Comparison of ENCODE assay signal across 1 cellular context in genomic region chr20:49046087-49046900, GRCh38.
A peak's percentile ranks its signal among the peaks of the same experiment; 100 is the strongest.
TF ChIP-seq lines count a peak whose summit lies in the region.

Gene CSE1L, plus strand, starts transcription at chr20:49046312. Its CDS starts 12,152 bp downstream, at chr20:49058464.

TF ChIP-seq in HepG2, 621 proteins besides CTCF, POLR2A, EP300 and RAD21 (continued from another document and continues in another):
- TF ChIP-seq, protein P1, sequence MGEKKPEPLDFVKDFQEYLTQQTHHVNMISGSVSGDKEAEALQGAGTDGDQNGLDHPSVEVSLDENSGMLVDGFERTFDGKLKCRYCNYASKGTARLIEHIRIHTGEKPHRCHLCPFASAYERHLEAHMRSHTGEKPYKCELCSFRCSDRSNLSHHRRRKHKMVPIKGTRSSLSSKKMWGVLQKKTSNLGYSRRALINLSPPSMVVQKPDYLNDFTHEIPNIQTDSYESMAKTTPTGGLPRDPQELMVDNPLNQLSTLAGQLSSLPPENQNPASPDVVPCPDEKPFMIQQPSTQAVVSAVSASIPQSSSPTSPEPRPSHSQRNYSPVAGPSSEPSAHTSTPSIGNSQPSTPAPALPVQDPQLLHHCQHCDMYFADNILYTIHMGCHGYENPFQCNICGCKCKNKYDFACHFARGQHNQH (CRISPR knock-in tag; IDR thresholded peaks at IDR 0.05): peak; percentile 82
- TF ChIP-seq, protein P2, sequence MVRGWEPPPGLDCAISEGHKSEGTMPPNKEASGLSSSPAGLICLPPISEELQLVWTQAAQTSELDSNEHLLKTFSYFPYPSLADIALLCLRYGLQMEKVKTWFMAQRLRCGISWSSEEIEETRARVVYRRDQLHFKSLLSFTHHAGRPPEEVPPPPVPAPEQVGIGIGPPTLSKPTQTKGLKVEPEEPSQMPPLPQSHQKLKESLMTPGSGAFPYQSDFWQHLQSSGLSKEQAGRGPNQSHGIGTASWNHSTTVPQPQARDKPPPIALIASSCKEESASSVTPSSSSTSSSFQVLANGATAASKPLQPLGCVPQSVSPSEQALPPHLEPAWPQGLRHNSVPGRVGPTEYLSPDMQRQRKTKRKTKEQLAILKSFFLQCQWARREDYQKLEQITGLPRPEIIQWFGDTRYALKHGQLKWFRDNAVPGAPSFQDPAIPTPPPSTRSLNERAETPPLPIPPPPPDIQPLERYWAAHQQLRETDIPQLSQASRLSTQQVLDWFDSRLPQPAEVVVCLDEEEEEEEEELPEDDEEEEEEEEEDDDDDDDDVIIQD (CRISPR knock-in tag; IDR thresholded peaks at IDR 0.05; ENCODE audit: low read depth): peak; percentile 45; the same call in 1 of the 2 replicates
- TF ChIP-seq SKI (IDR thresholded peaks at IDR 0.05; ENCODE audit: partially characterized antibody) (peak; percentile 29), SRF (IDR thresholded peaks at IDR 0.05; ENCODE audit: low read depth, low read length) (0 out of 2 replicates have a peak, but pooled peaks have one; percentile 57), ZNF260 (CRISPR knock-in tag; IDR thresholded peaks at IDR 0.05; ENCODE audit: borderline replicate concordance, low read depth) (peak; percentile 79; the same call in 1 of the 2 replicates), ZKSCAN1 (IDR thresholded peaks at IDR 0.05; ENCODE audit: low read length) (no peak), ELK4 (CRISPR knock-in tag; IDR thresholded peaks at IDR 0.05; ENCODE audit: borderline replicate concordance) (peak; percentile 89; the same call in 1 of the 2 replicates), ZFP1 (CRISPR knock-in tag; IDR thresholded peaks at IDR 0.05) (no peak; the same call in 1 of the 2 replicates), YY1 (IDR thresholded peaks at IDR 0.05; ENCODE audit: insufficient read depth, insufficient replicate concordance, low read depth, low read length) (peak; percentile 93), STAT5B (CRISPR knock-in tag; IDR thresholded peaks at IDR 0.05) (0 out of 2 replicates have a peak, but pooled peaks have one; percentile 56), RXRA (CRISPR knock-in tag; IDR thresholded peaks at IDR 0.05) (peak; percentile 84; the same call in 1 of the 2 replicates), BRF2 (CRISPR knock-in tag; IDR thresholded peaks at IDR 0.05) (peak; percentile 92), SOX6 (IDR thresholded peaks at IDR 0.05) (no peak), SOX6 (CRISPR knock-in tag; IDR thresholded peaks at IDR 0.05) (peak; percentile 54), AGO2 (optimal IDR thresholded peaks at IDR 0.05; ENCODE audit: low read depth, low read length) (peak; percentile 100), ZNF33B (CRISPR knock-in tag; IDR thresholded peaks at IDR 0.05) (0 out of 2 replicates have a peak, but pooled peaks have one; percentile 79), ZNF460 (CRISPR knock-in tag; IDR thresholded peaks at IDR 0.05; ENCODE audit: borderline replicate concordance) (peak; percentile 7; the same call in 1 of the 2 replicates), KDM5A (IDR thresholded peaks at IDR 0.05; ENCODE audit: borderline replicate concordance, low read length) (peak; percentile 95), HOXA9 (CRISPR knock-in tag; IDR thresholded peaks at IDR 0.05; ENCODE audit: borderline replicate concordance) (peak; percentile 98; the same call in 1 of the 2 replicates), POLR2G (IDR thresholded peaks at IDR 0.05; ENCODE audit: low read depth, low read length) (peak; percentile 95), NFKB2 (CRISPR knock-in tag; IDR thresholded peaks at IDR 0.05; ENCODE audit: borderline replicate concordance) (peak; percentile 99), ZNF230 (CRISPR knock-in tag; IDR thresholded peaks at IDR 0.05) (peak; percentile 97), U2AF1 (optimal IDR thresholded peaks at IDR 0.05; ENCODE audit: low read depth, low read length) (no peak), ZSCAN31 (CRISPR knock-in tag; IDR thresholded peaks at IDR 0.05; ENCODE audit: low read depth) (peak; percentile 98), ZFP36 (IDR thresholded peaks at IDR 0.05; ENCODE audit: borderline replicate concordance, low read depth, low read length, partially characterized antibody) (peak; percentile 19), XBP1 (CRISPR knock-in tag; IDR thresholded peaks at IDR 0.05) (peak; percentile 60; the same call in 1 of the 2 replicates), GABPA (IDR thresholded peaks at IDR 0.05; ENCODE audit: low read depth, low read length) (no peak; the same call in 1 of the 2 replicates), GABPA (CRISPR knock-in tag; IDR thresholded peaks at IDR 0.05; ENCODE audit: low read depth) (peak; percentile 68), NR3C1 (CRISPR knock-in tag; IDR thresholded peaks at IDR 0.05) (peak; percentile 62), ZNF225 (CRISPR knock-in tag; IDR thresholded peaks at IDR 0.05) (peak; percentile 97), ZNF761 (CRISPR knock-in tag; conservative IDR thresholded peaks at IDR 0.05) (0 out of 2 replicates have a peak, but pooled peaks have one; percentile 58), FOXA1 (IDR thresholded peaks at IDR 0.05) (no peak), FOXA1 (CRISPR knock-in tag; IDR thresholded peaks at IDR 0.05) (peak; percentile 50; the same call in 1 of the 2 replicates), ZNF891 (CRISPR knock-in tag; IDR thresholded peaks at IDR 0.05) (peak; percentile 98), ZNF431 (CRISPR knock-in tag; IDR thresholded peaks at IDR 0.05; ENCODE audit: borderline replicate concordance, low read depth) (peak; percentile 23), JUN (CRISPR knock-in tag; IDR thresholded peaks at IDR 0.05) (peak; percentile 58), ARID3A (IDR thresholded peaks at IDR 0.05; ENCODE audit: low read depth, low read length) (no peak; the same call in 1 of the 2 replicates), KLF13 (CRISPR knock-in tag; IDR thresholded peaks at IDR 0.05) (no peak; the same call in 1 of the 2 replicates), NR2F2 (IDR thresholded peaks at IDR 0.05; ENCODE audit: borderline replicate concordance, low read depth) (peak; percentile 61; the same call in 1 of the 2 replicates), SMYD3 (CRISPR knock-in tag; IDR thresholded peaks at IDR 0.05) (peak; percentile 63), ELF4 (CRISPR knock-in tag; IDR thresholded peaks at IDR 0.05; ENCODE audit: borderline replicate concordance) (peak; percentile 94), GATA4 (IDR thresholded peaks at IDR 0.05; ENCODE audit: borderline replicate concordance, low read depth) (peak; percentile 65), IRF1 (CRISPR knock-in tag; IDR thresholded peaks at IDR 0.05; ENCODE audit: low read depth) (no peak), BCL6 (CRISPR knock-in tag; IDR thresholded peaks at IDR 0.05) (peak; percentile 22), TEAD2 (CRISPR knock-in tag; IDR thresholded peaks at IDR 0.05) (peak; percentile 89; the same call in 1 of the 2 replicates), POGK (CRISPR knock-in tag; conservative IDR thresholded peaks at IDR 0.05) (peak; percentile 96), REXO4 (CRISPR knock-in tag; IDR thresholded peaks at IDR 0.05; ENCODE audit: borderline replicate concordance) (peak; percentile 81; the same call in 1 of the 2 replicates), ZNF205 (CRISPR knock-in tag; IDR thresholded peaks at IDR 0.05) (peak; percentile 72), HIVEP1 (CRISPR knock-in tag; IDR thresholded peaks at IDR 0.05) (peak; percentile 85), SRSF4 (IDR thresholded peaks at IDR 0.05; ENCODE audit: low read depth, low read length, poor library complexity, severe bottlenecking) (no peak), SIN3B (IDR thresholded peaks at IDR 0.05; ENCODE audit: low read length) (peak; percentile 82), ZNF879 (CRISPR knock-in tag; IDR thresholded peaks at IDR 0.05) (peak; percentile 68), ZIK1 (CRISPR knock-in tag; IDR thresholded peaks at IDR 0.05; ENCODE audit: borderline replicate concordance, low read depth) (peak; percentile 74; the same call in 1 of the 2 replicates), ZNF580 (CRISPR knock-in tag; IDR thresholded peaks at IDR 0.05; ENCODE audit: borderline replicate concordance, low read depth) (peak; percentile 78), ZNF772 (CRISPR knock-in tag; IDR thresholded peaks at IDR 0.05) (peak; percentile 83; the same call in 1 of the 2 replicates), HMGA1 (CRISPR knock-in tag; conservative IDR thresholded peaks at IDR 0.05) (no peak)
- TF ChIP-seq, protein P3, sequence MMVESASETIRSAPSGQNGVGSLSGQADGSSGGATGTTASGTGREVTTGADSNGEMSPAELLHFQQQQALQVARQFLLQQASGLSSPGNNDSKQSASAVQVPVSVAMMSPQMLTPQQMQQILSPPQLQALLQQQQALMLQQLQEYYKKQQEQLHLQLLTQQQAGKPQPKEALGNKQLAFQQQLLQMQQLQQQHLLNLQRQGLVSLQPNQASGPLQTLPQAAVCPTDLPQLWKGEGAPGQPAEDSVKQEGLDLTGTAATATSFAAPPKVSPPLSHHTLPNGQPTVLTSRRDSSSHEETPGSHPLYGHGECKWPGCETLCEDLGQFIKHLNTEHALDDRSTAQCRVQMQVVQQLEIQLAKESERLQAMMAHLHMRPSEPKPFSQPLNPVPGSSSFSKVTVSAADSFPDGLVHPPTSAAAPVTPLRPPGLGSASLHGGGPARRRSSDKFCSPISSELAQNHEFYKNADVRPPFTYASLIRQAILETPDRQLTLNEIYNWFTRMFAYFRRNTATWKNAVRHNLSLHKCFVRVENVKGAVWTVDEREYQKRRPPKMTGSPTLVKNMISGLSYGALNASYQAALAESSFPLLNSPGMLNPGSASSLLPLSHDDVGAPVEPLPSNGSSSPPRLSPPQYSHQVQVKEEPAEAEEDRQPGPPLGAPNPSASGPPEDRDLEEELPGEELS (CRISPR knock-in tag; IDR thresholded peaks at IDR 0.05): 0 out of 2 replicates have a peak, but pooled peaks have one; percentile 9
- TF ChIP-seq, protein P4, sequence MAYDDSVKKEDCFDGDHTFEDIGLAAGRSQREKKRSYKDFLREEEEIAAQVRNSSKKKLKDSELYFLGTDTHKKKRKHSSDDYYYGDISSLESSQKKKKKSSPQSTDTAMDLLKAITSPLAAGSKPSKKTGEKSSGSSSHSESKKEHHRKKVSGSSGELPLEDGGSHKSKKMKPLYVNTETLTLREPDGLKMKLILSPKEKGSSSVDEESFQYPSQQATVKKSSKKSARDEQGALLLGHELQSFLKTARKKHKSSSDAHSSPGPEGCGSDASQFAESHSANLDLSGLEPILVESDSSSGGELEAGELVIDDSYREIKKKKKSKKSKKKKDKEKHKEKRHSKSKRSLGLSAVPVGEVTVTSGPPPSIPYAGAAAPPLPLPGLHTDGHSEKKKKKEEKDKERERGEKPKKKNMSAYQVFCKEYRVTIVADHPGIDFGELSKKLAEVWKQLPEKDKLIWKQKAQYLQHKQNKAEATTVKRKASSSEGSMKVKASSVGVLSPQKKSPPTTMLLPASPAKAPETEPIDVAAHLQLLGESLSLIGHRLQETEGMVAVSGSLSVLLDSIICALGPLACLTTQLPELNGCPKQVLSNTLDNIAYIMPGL (CRISPR knock-in tag; IDR thresholded peaks at IDR 0.05; ENCODE audit: borderline replicate concordance in 1 of 2, low read depth in 1 of 2): peak; percentile 85 to 93; a peak in 3 of 4 replicates
